17 cellular contexts compared by ENCODE assay signal in genomic region chr20:61544910-61545889, GRCh38.
DNase-seq lines count a peak whose midpoint lies in the region; FAIRE-seq and TF ChIP-seq lines count a peak whose summit lies in the region.
"Had no signal": no experiment of that assay in that cellular context is flagged by ENCODE, and none has a peak within 500 bp of the region (broad histone marks: within the 10 kb centered on the region; RNA-seq: fewer than 3 reads in every experiment).

No MANE protein-coding gene starts in this region.

- no peak overlapping the region for H3K23ac ChIP-seq in H1 (ENCODE audit: insufficient read length)
- no peak overlapping the region for H3K23ac ChIP-seq in mesenchymal stem cell (ENCODE audit: low read length in 2 of 2)
- no peak overlapping the region for H3K23ac ChIP-seq in trophoblast cell (ENCODE audit: low read length)

- peak; percentile 23 for DNase-seq in Ammon's horn (ENCODE audit: low spot score)
- no peak for DNase-seq in H1 (ENCODE audit: low read depth in 1 of 2, low spot score in 2 of 2)
- DNase-seq in mesenchymal stem cell, result no peak
- DNase-seq in trophoblast cell, result no peak
- no peak for DNase-seq in stimulated activated CD4-positive, alpha-beta T cell treated with anti-CD3 and anti-CD28 coated beads, Interleukin-4, amount 100 ng/mL, for 24 hours
- DNase-seq in stimulated activated CD4-positive, alpha-beta T cell treated with anti-CD3 and anti-CD28 coated beads, Interleukin-2, amount 100 ng/mL, for 48 hours, result no peak
- DNase-seq in C1 segment of cervical spinal cord (lab: John Stamatoyannopoulos, UW), result no peak
- DNase-seq: AML-193; Calu3; CD8-positive, alpha-beta T cell; DMS79 treated with DMSO at 0.1 percent for 48 hours; GF-D8; IMR-90 had no signal

- H3K4ac ChIP-seq in H1 (replicated peaks; ENCODE audit: insufficient read length, low read depth, low read length) (no peak overlapping the region), mesenchymal stem cell (ENCODE audit: low read depth in 1 of 2, low read length in 2 of 2) (no peak overlapping the region), trophoblast cell (ENCODE audit: low read depth, low read length) (no peak overlapping the region)

- no peak for TF ChIP-seq POLR2A in H1 (IDR thresholded peaks at IDR 0.05; ENCODE audit: control extremely low read depth in 1 of 2, low read depth in 2 of 2, low read length in 2 of 2)

- H3K14ac ChIP-seq in H1 (ENCODE audit: insufficient read length) (no peak overlapping the region), mesenchymal stem cell (ENCODE audit: low read length in 2 of 2) (no peak overlapping the region), trophoblast cell (ENCODE audit: low read length) (no peak overlapping the region)

- CTCF ChIA-PET in H1 (lab: Charles Lee; ENCODE audit: partially characterized antibody), result interaction anchor here (1.2 kb wide), 1 partner anchor 15 kb away, joined by 3 read pairs; no protein-coding TSS in a partner anchor

- H3K18ac ChIP-seq in H1 (ENCODE audit: extremely low read depth, low read length) (no peak overlapping the region), mesenchymal stem cell (ENCODE audit: low read depth in 1 of 2, low read length in 2 of 2) (no peak overlapping the region), trophoblast cell (ENCODE audit: low read length) (no peak overlapping the region)

- no peak for TF ChIP-seq CTCF in H1 (IDR thresholded peaks at IDR 0.05; ENCODE audit: control extremely low read depth in 1 of 3, insufficient read depth in 1 of 3, low read depth in 1 of 3, low read length in 3 of 3)

- peak overlapping the region; percentile 77; the same call in 1 of the 2 replicates for H2BK12ac ChIP-seq in H1 (ENCODE audit: low read depth, low read length)
- H2BK12ac ChIP-seq in mesenchymal stem cell (ENCODE audit: low read length in 2 of 2), result no peak overlapping the region
- H2BK12ac ChIP-seq in trophoblast cell (ENCODE audit: low read length), result no peak overlapping the region

- TF ChIP-seq EP300 in H1 (IDR thresholded peaks at IDR 0.05; ENCODE audit: borderline replicate concordance in 1 of 2, low read depth in 2 of 2, low read length in 2 of 2), result no peak

- H3K79me1 ChIP-seq in H1 (ENCODE audit: low read depth, low read length) (no peaks in the 10 kb centered on the region), mesenchymal stem cell (replicated peaks; ENCODE audit: low read length, poor library complexity, severe bottlenecking) (no peaks in the 10 kb centered on the region), trophoblast cell (ENCODE audit: low read length) (no peaks in the 10 kb centered on the region)

- FAIRE-seq in H1 (lab: Jason Lieb, UNC), result no peak
- FAIRE-seq: A549 had no signal

- 0 out of 2 replicates have a peak overlapping the region, but pooled peaks have one; percentile 1 for H2BK20ac ChIP-seq in H1 (ENCODE audit: low read length)

- H3K79me2 ChIP-seq in H1 (ENCODE audit: control insufficient read depth in 1 of 2, insufficient read depth in 2 of 2, low read length in 2 of 2), result no peaks in the 10 kb centered on the region
- no peaks in the 10 kb centered on the region for H3K79me2 ChIP-seq in trophoblast cell (ENCODE audit: control insufficient read depth, insufficient read depth, low read length, poor library complexity)

- peaks cover 2% of the 10 kb centered on the region; the same call in 1 of the 2 replicates for H3K23me2 ChIP-seq in H1 (ENCODE audit: low read depth, low read length)

- H3K27ac ChIP-seq in H1 (ENCODE audit: low read depth, low read length), result no peak overlapping the region
- H3K27ac ChIP-seq in mesenchymal stem cell (ENCODE audit: low read length, poor library complexity, severe bottlenecking), result no peak overlapping the region
- no peak overlapping the region for H3K27ac ChIP-seq in trophoblast cell (ENCODE audit: low read depth, low read length)
- H3K27ac ChIP-seq: 22Rv1, A549, BLaER1 had no signal

- H3K27me3 ChIP-seq in H1 (replicated peaks in 1 of 4; ENCODE audit: control insufficient read depth in 3 of 4, extremely low read depth in 1 of 4, insufficient read depth in 3 of 4, low read length in 3 of 4) (peaks cover 0 to 5% (median 2%) of the 10 kb centered on the region in 4 experiments; a peak in 4 of 7 replicates), mesenchymal stem cell (ENCODE audit: control insufficient read depth in 1 of 2, insufficient read depth in 1 of 2, low read length in 2 of 2) (peaks cover 0 to 21% of the 10 kb centered on the region in 2 experiments), trophoblast cell (ENCODE audit: insufficient read depth, low read length) (no peaks in the 10 kb centered on the region)
- H3K27me3 ChIP-seq: BLaER1 had no signal

- POLR2A ChIA-PET in H1 (lab: Charles Lee; ENCODE audit: partially characterized antibody), result interaction anchor here (1.0 kb wide), 1 partner anchor 12 kb away, joined by 3 read pairs; no protein-coding TSS in a partner anchor

- H3K9me3 ChIP-seq in H1 (ENCODE audit: insufficient read depth in 2 of 2, low read depth in 1 of 2, low read length in 1 of 2) (no peaks in the 10 kb centered on the region; a peak in 1 of 4 replicates), mesenchymal stem cell (ENCODE audit: control insufficient read depth, low read length) (no peaks in the 10 kb centered on the region), trophoblast cell (ENCODE audit: insufficient read depth, low read depth, low read length) (peaks cover 4% of the 10 kb centered on the region)
- H3K9me3 ChIP-seq: A549, BLaER1, HAP-1 had no signal

- no peaks in the 10 kb centered on the region for H4K20me1 ChIP-seq in H1 (replicated peaks in 1 of 2; ENCODE audit: control insufficient read depth in 1 of 2, insufficient read depth in 2 of 2, low read length in 2 of 2)
- H4K20me1 ChIP-seq: BLaER1 had no signal

- H3K36me3 ChIP-seq in H1 (ENCODE audit: control insufficient read depth in 2 of 4, insufficient read depth in 4 of 4, low read length in 3 of 4) (no peaks in the 10 kb centered on the region), mesenchymal stem cell (ENCODE audit: control insufficient read depth in 1 of 2, insufficient read depth in 2 of 2, low read depth in 1 of 2, low read length in 2 of 2) (no peaks in the 10 kb centered on the region), trophoblast cell (ENCODE audit: control insufficient read depth in 1 of 2, insufficient read depth in 2 of 2, low read length in 2 of 2) (no peaks in the 10 kb centered on the region)
- H3K36me3 ChIP-seq: BLaER1, HAP-1 had no signal

- H2BK120ac ChIP-seq in H1 (replicated peaks; ENCODE audit: low read depth, low read length) (no peak overlapping the region), mesenchymal stem cell (ENCODE audit: low read depth, low read length) (no peak overlapping the region), trophoblast cell (ENCODE audit: insufficient read depth, low read length, poor library complexity) (no peak overlapping the region)

- H4K91ac ChIP-seq in H1 (replicated peaks; ENCODE audit: insufficient read length, low read length) (no peak overlapping the region), mesenchymal stem cell (ENCODE audit: low read length) (peak overlapping the region; percentile 2), trophoblast cell (ENCODE audit: low read depth, low read length) (no peak overlapping the region)

- no peak for TF ChIP-seq RAD21 in H1 (IDR thresholded peaks at IDR 0.05 in 1 of 2, conservative IDR thresholded peaks at IDR 0.05 in 1 of 2; ENCODE audit: low read depth in 2 of 2, low read length in 2 of 2)

- H3K4me3 ChIP-seq in H1 (ENCODE audit: extremely low read depth in 1 of 4, insufficient read depth in 2 of 4, low read depth in 3 of 4, low read length in 4 of 4) (no peak overlapping the region), mesenchymal stem cell (ENCODE audit: insufficient read depth in 1 of 2, low read depth in 1 of 2, low read length in 2 of 2) (no peak overlapping the region), trophoblast cell (ENCODE audit: low read depth, low read length) (peak overlapping the region; percentile 0)
- H3K4me3 ChIP-seq: A549, BLaER1, HAP-1 had no signal

- H3K4me2 ChIP-seq in H1 (ENCODE audit: insufficient read depth in 1 of 2, low read depth in 2 of 2, low read length in 2 of 2) (no peak overlapping the region), mesenchymal stem cell (ENCODE audit: low read length, poor library complexity, severe bottlenecking) (no peak overlapping the region), trophoblast cell (ENCODE audit: low read length) (no peak overlapping the region)
- H3K4me2 ChIP-seq: A549, BLaER1 had no signal

- H2AK5ac ChIP-seq in H1 (ENCODE audit: low read depth, low read length) (0 out of 2 replicates have a peak overlapping the region, but pooled peaks have one; percentile 53), mesenchymal stem cell (ENCODE audit: low read length, severe bottlenecking) (no peak overlapping the region), trophoblast cell (ENCODE audit: low read length) (no peak overlapping the region)

- peak overlapping the region; percentile 49; the same call in 1 of the 2 replicates for H2BK5ac ChIP-seq in H1 (ENCODE audit: low read depth, low read length)
- no peak overlapping the region for H2BK5ac ChIP-seq in mesenchymal stem cell (ENCODE audit: low read depth, low read length, poor library complexity, severe bottlenecking)
- H2BK5ac ChIP-seq in trophoblast cell (ENCODE audit: low read depth, low read length, poor library complexity), result no peak overlapping the region

- H2BK15ac ChIP-seq in H1 (ENCODE audit: low read length), result no peak overlapping the region
- no peak overlapping the region for H2BK15ac ChIP-seq in mesenchymal stem cell (ENCODE audit: low read depth, poor library complexity, severe bottlenecking)

- H4K12ac ChIP-seq in trophoblast cell (ENCODE audit: low read depth, low read length), result no peak overlapping the region

- 95 to 100% methylated on average over 1 to 35 of the region's 35 CpGs for WGBS in H1 (ENCODE audit: extremely low coverage in 1 of 2, insufficient coverage in 1 of 2, insufficient read length in 1 of 2, insufficient replicate concordance in 2 of 2, low coverage in 1 of 2, low lambda C conversion rate in 2 of 2, missing lambda C conversion rate in 1 of 2), 2 experiments
- 95% methylated on average over 33 of the region's 35 CpGs for WGBS in mesenchymal stem cell
- WGBS in trophoblast cell (ENCODE audit: extremely low coverage, insufficient coverage, insufficient read length), result 100% methylated on average over 3 of the region's 35 CpGs

- H3K9ac ChIP-seq in H1 (replicated peaks in 1 of 4; ENCODE audit: extremely low read depth in 1 of 4, low read depth in 3 of 4, low read length in 3 of 4), result no peak overlapping the region
- H3K9ac ChIP-seq in mesenchymal stem cell (ENCODE audit: low read length), result no peak overlapping the region
- H3K9ac ChIP-seq in trophoblast cell (ENCODE audit: low read length), result no peak overlapping the region
- H3K9ac ChIP-seq: BLaER1 had no signal

- no peaks in the 10 kb centered on the region for H3K4me1 ChIP-seq in H1 (replicated peaks in 1 of 4; ENCODE audit: control insufficient read depth in 3 of 4, insufficient read depth in 4 of 4, low read length in 3 of 4)
- H3K4me1 ChIP-seq in mesenchymal stem cell (ENCODE audit: control insufficient read depth, insufficient read depth, low read depth, low read length), result no peaks in the 10 kb centered on the region
- no peaks in the 10 kb centered on the region for H3K4me1 ChIP-seq in trophoblast cell (ENCODE audit: control insufficient read depth in 1 of 2, insufficient read depth in 2 of 2, low read length in 2 of 2)
- H3K4me1 ChIP-seq: A549, HAP-1 had no signal

- H4K8ac ChIP-seq in H1 (ENCODE audit: extremely low read depth, insufficient read depth, low read length) (no peak overlapping the region), mesenchymal stem cell (ENCODE audit: low read length) (no peak overlapping the region), trophoblast cell (ENCODE audit: low read depth, low read length) (no peak overlapping the region)

- no peak overlapping the region for H2AFZ ChIP-seq in H1 (ENCODE audit: low read length)
- no peak overlapping the region for H2AFZ ChIP-seq in mesenchymal stem cell (ENCODE audit: low read depth, low read length)
- no peak overlapping the region for H2AFZ ChIP-seq in trophoblast cell (ENCODE audit: insufficient read depth, low read length, poor library complexity)

- no peak overlapping the region for H3K56ac ChIP-seq in H1 (replicated peaks; ENCODE audit: insufficient read length, low read depth, low read length)

- no peak overlapping the region for H4K5ac ChIP-seq in H1 (ENCODE audit: insufficient read length, low read depth, low read length)
